Comparison of ENCODE assay signal across 4 cellular contexts in genomic region chr15:22502272-22502671, GRCh38. TPM values are rescaled to one million over a fixed set of nuclear protein-coding genes. Genes with fewer than 3 reads are reported as not detected.
"Had no signal": no experiment of that assay in that cellular context is flagged by ENCODE, and none has a peak within 500 bp of the region (broad histone marks: within the 10 kb centered on the region; RNA-seq: fewer than 3 reads in every experiment).

No MANE protein-coding gene starts in this region.

RNA-seq across cellular contexts. Expression of gene GOLGA6L22, which starts 43.6 kb away (rescaled TPM):
- total RNA-seq: LHCN-M2, M059J, MCF 10A, NCI-H460 had no signal
